In the genomic region with DNA sequence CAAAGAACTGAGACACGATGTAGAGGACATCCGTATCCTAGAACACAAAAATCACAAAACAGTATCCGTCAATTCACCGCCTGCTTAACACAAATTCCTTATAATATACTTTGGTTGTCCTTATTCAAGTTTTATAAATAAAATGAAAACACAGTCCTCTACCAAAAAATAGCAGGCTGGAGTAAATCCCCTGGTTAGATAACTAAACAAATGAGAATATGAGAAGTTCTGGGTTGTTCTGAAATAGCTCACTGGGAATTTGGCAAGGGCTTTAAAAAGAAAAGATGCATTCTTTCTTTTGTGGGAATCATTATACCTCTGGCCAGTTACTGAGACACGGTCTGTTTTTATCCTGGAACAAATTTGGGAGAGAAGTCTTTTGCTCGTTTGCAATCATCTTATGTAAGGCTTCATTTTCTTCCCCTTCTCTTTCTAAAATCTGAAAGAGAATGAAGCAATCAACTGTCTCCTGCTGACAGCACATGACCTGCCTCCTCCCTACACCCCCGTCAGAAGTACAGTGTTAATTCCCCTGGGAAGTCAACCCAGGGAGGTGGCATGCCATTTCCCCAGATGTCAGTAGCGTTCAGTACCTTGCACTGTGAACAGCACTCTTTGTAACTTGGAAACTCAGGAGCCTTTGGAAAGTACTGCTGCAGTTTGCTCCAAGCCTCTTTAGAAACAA, we compare ENCODE assay signal across 11 cellular contexts. TPM values are rescaled to one million over a fixed set of nuclear protein-coding genes. Genes with fewer than 3 reads are reported as not detected.
DNase-seq lines count a peak whose midpoint lies in the region; ATAC-seq and TF ChIP-seq lines count a peak whose summit lies in the region.
"Had no signal": no experiment of that assay in that cellular context is flagged by ENCODE, and none has a peak within 500 bp of the region (broad histone marks: within the 10 kb centered on the region; RNA-seq: fewer than 3 reads in every experiment).

No MANE protein-coding gene starts in this region.

- peaks cover 16% of the 10 kb centered on the region for H3K36me3 Mint-ChIP-seq in progenitor cell of endocrine pancreas (ENCODE audit: insufficient read depth)

- H3K9me3 Mint-ChIP-seq in progenitor cell of endocrine pancreas (ENCODE audit: low read depth), result no peaks in the 10 kb centered on the region

- H3K4me1 Mint-ChIP-seq in progenitor cell of endocrine pancreas (ENCODE audit: low read depth), result peaks cover 16% of the 10 kb centered on the region

- 0 out of 2 replicates have a peak overlapping the region, but pooled peaks have one; percentile 35 for H3K27ac ChIP-seq in SK-N-MC
- H3K27ac ChIP-seq: heart left ventricle had no signal

- no peaks in the 10 kb centered on the region for H3K27me3 Mint-ChIP-seq in progenitor cell of endocrine pancreas

- TF ChIP-seq CTCF in progenitor cell of endocrine pancreas (IDR thresholded peaks at IDR 0.05; ENCODE audit: unreplicated experiment), result no peak

- H3K4me3 Mint-ChIP-seq in progenitor cell of endocrine pancreas (ENCODE audit: low read depth), result no peak overlapping the region

- no peak overlapping the region for H3K27ac Mint-ChIP-seq in progenitor cell of endocrine pancreas

- no peak for ATAC-seq in HG02642 (IDR thresholded peaks at IDR 0.05; ENCODE audit: poor library complexity, unreplicated experiment)

- H3K36me3 ChIP-seq in SK-N-MC (ENCODE audit: insufficient read depth, low read length), result peaks cover 46% of the 10 kb centered on the region

- DNase-seq in NCI-H345 (lab: John Stamatoyannopoulos, UW) (peak; percentile 4), NCI-H345 treated with DMSO at 0.1 percent for 48 hours (lab: John Stamatoyannopoulos, UW; ENCODE audit: unreplicated experiment) (no peak), SK-N-MC (ENCODE audit: low read depth, low spot score) (no peak), germinal center (ENCODE audit: low spot score) (peak; percentile 10), skeletal muscle cell (ENCODE audit: low read depth) (peak; percentile 10), progenitor cell of endocrine pancreas (ENCODE audit: low spot score, unreplicated experiment) (no peak), DMS79 (lab: John Stamatoyannopoulos, UW) (no peak)
- DNase-seq: ACHN, activated gamma-delta T cell treated with Interleukin-2 at 50 U/mL for 16 hours, heart left ventricle had no signal

- H3K4me3 ChIP-seq in SK-N-MC (no peak overlapping the region), skeletal muscle cell (ENCODE audit: low read depth, low read length) (no peak overlapping the region)
- H3K4me3 ChIP-seq: heart left ventricle had no signal

- no peak overlapping the region for H3K9ac ChIP-seq in SK-N-MC (ENCODE audit: insufficient read length)

- no peaks in the 10 kb centered on the region for H3K9me3 ChIP-seq in SK-N-MC (ENCODE audit: low read depth, low read length)
- H3K9me3 ChIP-seq: heart left ventricle had no signal

RNA-seq across cellular contexts. Expression of a gene that starts 37.1 kb away (rescaled TPM):
- 15.3 and 16.1 TPM in 2 replicates for total RNA-seq in progenitor cell of endocrine pancreas

Comparison
In these comparisons a context has a peak if more than half of its experiments do, and no peak if none do; other contexts are left out.
1. DNase-seq: peak in NCI-H345 (single experiment), germinal center (single experiment) and skeletal muscle cell (single experiment); none in NCI-H345 treated with DMSO at 0.1 percent for 48 hours (single experiment), SK-N-MC (single experiment), progenitor cell of endocrine pancreas (single experiment) and DMS79 (single experiment).